ENCODE assay signal across 8 cellular contexts in genomic region chr6:28225056-28225834, GRCh38. TPM values are rescaled to one million over a fixed set of nuclear protein-coding genes. Genes with fewer than 3 reads are reported as not detected.
DNase-seq lines count a peak whose midpoint lies in the region; FAIRE-seq and TF ChIP-seq lines count a peak whose summit lies in the region.

Gene ZSCAN9, plus strand, starts transcription at chr6:28225275. Its CDS starts 1,810 bp downstream, at chr6:28227085.

- H3K27ac Mint-ChIP-seq in progenitor cell of endocrine pancreas = peak within 1 kb of the TSS; percentile 97

- TF ChIP-seq CTCF in astrocyte of the spinal cord (IDR thresholded peaks at IDR 0.05; ENCODE audit: low read depth, low read length) (no peak), progenitor cell of endocrine pancreas (IDR thresholded peaks at IDR 0.05; ENCODE audit: unreplicated experiment) (no peak), D721Med (IDR thresholded peaks at IDR 0.05; ENCODE audit: insufficient read depth, missing control alignments) (no peak)

- peaks cover 22% of the 10 kb centered on the region for H3K27me3 Mint-ChIP-seq in progenitor cell of endocrine pancreas

- H3K4me1 Mint-ChIP-seq in progenitor cell of endocrine pancreas (ENCODE audit: low read depth) = peaks cover 9% of the 10 kb centered on the region

- peaks cover 6% of the 10 kb centered on the region for H3K9me3 Mint-ChIP-seq in progenitor cell of endocrine pancreas (ENCODE audit: low read depth)

- H3K4me3 ChIP-seq in GM08714 (ENCODE audit: low read length) = peak within 1 kb of the TSS; percentile 97
- peak within 1 kb of the TSS; percentile 91 for H3K4me3 ChIP-seq in astrocyte of the spinal cord (ENCODE audit: low read depth, low read length)

- peak within 1 kb of the TSS; percentile 90 for H3K4me3 Mint-ChIP-seq in progenitor cell of endocrine pancreas (ENCODE audit: low read depth)

- peak; percentile 90 for DNase-seq in H4 (ENCODE audit: low spot score)
- DNase-seq in LoVo (ENCODE audit: low spot score) = peak; percentile 91
- DNase-seq in RPMI8226 = peak; percentile 90
- DNase-seq in astrocyte of the spinal cord (ENCODE audit: low read depth, low spot score) = peak; percentile 89
- peak; percentile 80 for DNase-seq in hepatic stellate cell (ENCODE audit: low spot score)
- peak; percentile 76 for DNase-seq in progenitor cell of endocrine pancreas (ENCODE audit: low spot score, unreplicated experiment)
- DNase-seq in D721Med (ENCODE audit: insufficient read length, low spot score) = no peak

- in situ Hi-C loops in astrocyte of the spinal cord (cut with HindIII; ENCODE audit: low sequenced_read_pairs) = no loop called here

- peaks cover 28% of the 10 kb centered on the region for H3K36me3 Mint-ChIP-seq in progenitor cell of endocrine pancreas (ENCODE audit: insufficient read depth)

- FAIRE-seq in D721Med (lab: Jason Lieb, UNC) = no peak

RNA-seq across cellular contexts. Expression of gene ZSCAN9, which starts in this region (rescaled TPM):
- total RNA-seq in H4 (2014; rRNA removed; shearing (Covaris generic)) = 12.3 and 13.9 TPM in 2 replicates
- 38.5 and 40.1 TPM in 2 replicates for total RNA-seq in progenitor cell of endocrine pancreas
